Comparison of ENCODE assay signal across 8 cellular contexts in the genomic region with DNA sequence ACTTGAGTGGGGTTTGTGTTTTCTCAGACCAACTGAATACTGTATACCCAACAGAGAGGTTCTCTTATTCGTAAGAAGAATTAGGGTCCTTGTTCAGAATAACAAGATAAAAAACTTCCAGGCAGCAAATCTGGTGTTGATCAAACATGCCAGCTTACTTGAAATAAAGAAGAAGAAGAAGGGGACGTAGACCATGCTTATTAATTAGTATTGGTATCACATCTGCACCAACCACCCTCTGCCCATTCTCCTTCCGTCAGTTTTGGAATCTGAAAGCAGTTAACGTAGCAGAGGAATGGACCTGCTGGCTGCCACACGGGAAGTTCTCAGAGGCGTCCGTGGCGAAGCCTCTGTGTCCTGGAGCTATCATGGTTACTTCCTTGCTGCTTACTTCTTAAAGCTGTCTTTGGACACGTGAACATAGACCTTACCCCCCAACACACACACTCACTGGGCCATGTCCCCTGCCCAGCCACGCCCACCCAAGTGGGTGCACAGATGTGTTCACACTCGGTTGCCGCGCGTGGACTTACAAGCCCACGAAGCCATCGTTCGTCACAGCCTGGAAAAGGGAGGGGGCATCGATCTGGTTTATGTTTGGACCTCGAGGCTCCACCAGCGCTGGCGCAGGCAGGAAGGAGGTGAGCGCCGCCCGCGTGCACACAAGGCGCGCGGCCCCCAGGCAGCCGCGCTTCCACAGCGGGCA. TPM values are rescaled to one million over a fixed set of nuclear protein-coding genes. Genes with fewer than 3 reads are reported as not detected.
DNase-seq lines count a peak whose midpoint lies in the region; ATAC-seq and TF ChIP-seq lines count a peak whose summit lies in the region.

No MANE protein-coding gene starts in this region.

- no peaks in the 10 kb centered on the region for H3K9me3 ChIP-seq in DND-41 (ENCODE audit: insufficient read depth, low read length, severe bottlenecking)
- H3K9me3 ChIP-seq in neuron (ENCODE audit: low read length), result no peaks in the 10 kb centered on the region

- H3K36me3 ChIP-seq in DND-41 (ENCODE audit: insufficient read depth, low read length) (no peaks in the 10 kb centered on the region), neuron (ENCODE audit: insufficient read depth, low read length) (no peaks in the 10 kb centered on the region)

- H3K4me1 ChIP-seq in DND-41 (ENCODE audit: insufficient read depth, low read length), result peaks cover 31% of the 10 kb centered on the region
- H3K4me1 ChIP-seq in neuron (ENCODE audit: insufficient read depth, low read length), result peaks cover 67% of the 10 kb centered on the region

- intact Hi-C loops in dorsolateral prefrontal cortex (cut with DNase I), result loop anchor here (5.0 to 10.0 kb wide), 6 partner anchors 77 to 503 kb away; no protein-coding TSS in a partner anchor

- TF ChIP-seq CTCF in DND-41 (IDR thresholded peaks at IDR 0.05; ENCODE audit: borderline replicate concordance, extremely low read depth, low read length, poor library complexity, severe bottlenecking) (no peak), dorsolateral prefrontal cortex (IDR thresholded peaks at IDR 0.05 in 54 of 56, conservative IDR thresholded peaks at IDR 0.05 in 2 of 56; ENCODE audit: low read depth in 1 of 56, partially characterized antibody in 56 of 56) (no peak), GM10266 (IDR thresholded peaks at IDR 0.05; ENCODE audit: control insufficient read depth, insufficient read depth, low read depth, missing control alignments) (no peak)

- H3K27ac ChIP-seq in DND-41 (ENCODE audit: low read length), result no peak overlapping the region
- H3K27ac ChIP-seq in dorsolateral prefrontal cortex, result peak overlapping the region in 46 of 59 donors; percentile 6 to 98 (median 92)

- H3K4me3 ChIP-seq in DND-41 (ENCODE audit: low read depth in 1 of 2, low read length in 2 of 2) (peak overlapping the region; percentile 22 to 62; a peak in 3 of 4 replicates), dorsolateral prefrontal cortex (peak overlapping the region; percentile 35 to 73 (median 56)), neuron (ENCODE audit: low read length) (peak overlapping the region; percentile 49)

- H2AFZ ChIP-seq in DND-41 (ENCODE audit: low read depth, low read length) (peak overlapping the region; percentile 71; the same call in 1 of the 2 replicates), neuron (ENCODE audit: low read depth, low read length) (peak overlapping the region; percentile 5)

- peak overlapping the region; percentile 48 for H3K9ac ChIP-seq in DND-41 (ENCODE audit: low read depth, low read length)

- peaks cover 34% of the 10 kb centered on the region for H4K20me1 ChIP-seq in DND-41 (ENCODE audit: insufficient read depth, low read length)

- no peaks in the 10 kb centered on the region for H3K79me2 ChIP-seq in DND-41 (ENCODE audit: insufficient read depth, low read length)

- peaks cover 62% of the 10 kb centered on the region for H3K27me3 ChIP-seq in DND-41 (ENCODE audit: insufficient read depth, low read length, poor library complexity)
- H3K27me3 ChIP-seq in dorsolateral prefrontal cortex, result peaks cover 0 to 71% (median 32%) of the 10 kb centered on the region in 45 donors
- no peaks in the 10 kb centered on the region for H3K27me3 ChIP-seq in neuron (ENCODE audit: insufficient read depth, low read length)

- DNase-seq in DND-41 (no peak), dorsolateral prefrontal cortex (no peak), GM10266 (ENCODE audit: extremely low spot score) (no peak)

- ATAC-seq in DND-41 (ENCODE audit: insufficient read depth, low read depth) (peak; percentile 29), HG03460 (IDR thresholded peaks at IDR 0.05; ENCODE audit: unreplicated experiment) (peak; percentile 3), HG02970 (IDR thresholded peaks at IDR 0.05; ENCODE audit: low FRiP score, unreplicated experiment) (no peak), HG02870 (IDR thresholded peaks at IDR 0.05; ENCODE audit: unreplicated experiment) (no peak), HG02938 (IDR thresholded peaks at IDR 0.05; ENCODE audit: unreplicated experiment) (no peak)

- peak overlapping the region; percentile 99 for H3K4me2 ChIP-seq in DND-41 (ENCODE audit: insufficient read depth, low read length)

RNA-seq across cellular contexts. Expression of a gene that starts 4.1 kb away (rescaled TPM):
- total RNA-seq in dorsolateral prefrontal cortex, result 10 to 100 TPM in 104 of 120 experiments, 1 to 10 TPM in 16; 4.7 to 47.2 (median 15.7) TPM

RNA-seq across cellular contexts. Expression of a gene that starts 11.6 kb away (rescaled TPM):
- total RNA-seq in dorsolateral prefrontal cortex, result 10 to 100 TPM; 37.3 to 72.0 (median 55.7) TPM

Comparison
In these comparisons a context has a peak if more than half of its experiments do, and no peak if none do; other contexts are left out.
1. ATAC-seq: peak in DND-41 (single experiment) and HG03460 (single experiment); none in HG02970 (single experiment), HG02870 (single experiment) and HG02938 (single experiment).
2. Peak in every context shown above with its lines, with median percentiles within 50 percentile points of each other: H3K4me3 ChIP-seq.